8 cellular contexts compared by ENCODE assay signal in genomic region chr11:33542921-33543320, GRCh38.
DNase-seq lines count a peak whose midpoint lies in the region; ATAC-seq, FAIRE-seq and TF ChIP-seq lines count a peak whose summit lies in the region.

No MANE protein-coding gene starts in this region.

- no peaks in the 10 kb centered on the region for H3K9me3 Mint-ChIP-seq in activated CD4-positive, alpha-beta T cell treated with anti-CD3 and anti-CD28 coated beads for 36 hours (ENCODE audit: low read depth)
- H3K9me3 Mint-ChIP-seq in naive B cell: no peaks in the 10 kb centered on the region

- CTCF ChIA-PET in activated CD4-positive, alpha-beta T cell treated with anti-CD3 and anti-CD28 coated beads for 36 hours (lab: Charles Lee): interaction anchor here (0.9 to 1.1 kb wide), 2 partner anchors 146 to 199 kb away, joined by 5 read pairs; no protein-coding TSS in a partner anchor

- peaks cover 27% of the 10 kb centered on the region for H3K27me3 Mint-ChIP-seq in activated CD4-positive, alpha-beta T cell treated with anti-CD3 and anti-CD28 coated beads for 36 hours
- H3K27me3 Mint-ChIP-seq in naive B cell: peaks cover 0 to 37% (median 4%) of the 10 kb centered on the region in 3 donors

- peak; percentile 87 for TF ChIP-seq CTCF in epithelial cell of proximal tubule (conservative IDR thresholded peaks at IDR 0.05; ENCODE audit: low read depth, low read length)

- H3K4me1 Mint-ChIP-seq in activated CD4-positive, alpha-beta T cell treated with anti-CD3 and anti-CD28 coated beads for 36 hours: no peaks in the 10 kb centered on the region
- peaks cover 0 to 5% (median 0%) of the 10 kb centered on the region in 3 donors for H3K4me1 Mint-ChIP-seq in naive B cell

- no peak overlapping the region for H3K4me3 Mint-ChIP-seq in activated CD4-positive, alpha-beta T cell treated with anti-CD3 and anti-CD28 coated beads for 36 hours
- no peak overlapping the region for H3K4me3 Mint-ChIP-seq in naive B cell

- H3K4me3 ChIP-seq in epithelial cell of proximal tubule (ENCODE audit: low read depth, low read length): no peak overlapping the region

- no peaks in the 10 kb centered on the region for H3K36me3 Mint-ChIP-seq in activated CD4-positive, alpha-beta T cell treated with anti-CD3 and anti-CD28 coated beads for 36 hours (ENCODE audit: low read depth)
- no peaks in the 10 kb centered on the region for H3K36me3 Mint-ChIP-seq in naive B cell

- DNase-seq in NCI-H1417 (lab: John Stamatoyannopoulos, UW) (peak; percentile 19 to 61 (median 59)), NCI-H1417 treated with DMSO at 0.1 percent for 48 hours (lab: John Stamatoyannopoulos, UW) (no peak), HuH-7.5 (ENCODE audit: low spot score) (peak; percentile 36), epithelial cell of proximal tubule (ENCODE audit: low read depth) (peak; percentile 1), naive B cell (peak; percentile 3), urothelium cell line (ENCODE audit: low spot score) (peak; percentile 65)
- peak; percentile 60 for DNase-seq in activated CD4-positive, alpha-beta T cell treated with anti-CD3 and anti-CD28 coated beads for 36 hours

- POLR2A ChIA-PET in activated CD4-positive, alpha-beta T cell treated with anti-CD3 and anti-CD28 coated beads for 36 hours (lab: Charles Lee): no interaction called here

- no peak for ATAC-seq in activated CD4-positive, alpha-beta T cell treated with anti-CD3 and anti-CD28 coated beads for 36 hours
- no peak for ATAC-seq in naive B cell (ENCODE audit: low read depth in 2 of 2)
- no peak for ATAC-seq in HG03342 (IDR thresholded peaks at IDR 0.05; ENCODE audit: unreplicated experiment)

- no peak overlapping the region for H3K27ac Mint-ChIP-seq in activated CD4-positive, alpha-beta T cell treated with anti-CD3 and anti-CD28 coated beads for 36 hours
- no peak overlapping the region for H3K27ac Mint-ChIP-seq in naive B cell

- intact Hi-C loops in activated CD4-positive, alpha-beta T cell treated with anti-CD3 and anti-CD28 coated beads for 36 hours (cut with DNase I, micrococcal nuclease): loop anchor here (1.0 to 2.0 kb wide), 4 partner anchors 145 to 286 kb away; no protein-coding TSS in a partner anchor

- FAIRE-seq in urothelium cell line (lab: Jason Lieb, UNC): no peak
